ENCODE assay signal across 12 cellular contexts in the genomic region with DNA sequence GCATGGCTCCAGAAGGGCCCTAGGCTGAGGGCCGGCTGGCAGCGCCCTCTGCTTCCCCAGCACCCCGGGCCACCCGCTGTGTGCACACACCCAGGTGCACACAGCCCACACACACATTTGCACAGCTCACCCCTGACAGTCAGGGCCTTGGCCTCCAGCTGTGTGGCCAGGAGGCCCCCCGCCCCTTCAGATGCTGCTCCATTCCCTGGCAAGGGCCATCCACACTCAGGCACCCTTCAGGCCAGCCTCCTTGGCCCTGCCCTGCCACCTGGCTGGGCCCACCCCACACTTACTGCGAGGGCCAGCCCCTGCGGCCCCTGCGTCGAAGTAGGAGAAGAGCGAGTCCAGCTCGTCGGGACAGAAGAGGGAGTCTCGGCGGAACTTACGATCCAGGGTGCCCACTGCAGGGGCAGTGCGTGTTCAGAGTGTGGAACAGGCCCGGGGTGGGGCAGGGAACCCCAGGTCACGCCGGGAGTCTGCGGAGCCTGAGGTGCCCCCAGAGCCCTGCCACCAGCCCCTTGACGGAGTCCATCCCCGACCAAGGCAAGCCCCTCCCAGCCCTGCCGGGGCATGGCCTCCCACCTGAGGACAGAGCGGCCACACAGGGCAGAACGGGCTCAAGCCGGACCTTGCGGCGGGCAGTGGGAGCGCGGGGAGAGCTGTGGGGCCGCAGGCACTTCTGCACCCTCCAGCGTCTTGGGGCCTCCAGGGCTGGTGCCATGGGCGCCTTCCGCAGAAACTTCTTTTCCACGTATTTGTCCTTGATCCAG. TPM values are rescaled to one million over a fixed set of nuclear protein-coding genes. Genes with fewer than 3 reads are reported as not detected.
A peak's percentile ranks its signal among the peaks of the same experiment; 100 is the strongest.
DNase-seq lines count a peak whose midpoint lies in the region.
"Had no signal": no experiment of that assay in that cellular context is flagged by ENCODE, and none has a peak within 500 bp of the region (broad histone marks: within the 10 kb centered on the region; RNA-seq: fewer than 3 reads in every experiment).

No MANE protein-coding gene starts in this region.

- H4K91ac ChIP-seq in neuronal stem cell (ENCODE audit: low read depth, low read length, poor library complexity) = no peak overlapping the region

- peak overlapping the region; percentile 13 for H2BK5ac ChIP-seq in neuronal stem cell (ENCODE audit: low read length)

- no peak overlapping the region for H2BK12ac ChIP-seq in neuronal stem cell (ENCODE audit: low read length)

- H2BK120ac ChIP-seq in neuronal stem cell (ENCODE audit: low read depth, low read length) = no peak overlapping the region

- no peak overlapping the region for H2AK5ac ChIP-seq in neuronal stem cell (ENCODE audit: low read depth, low read length)

- H2BK15ac ChIP-seq in neuronal stem cell (ENCODE audit: low read length) = no peak overlapping the region

- H3K36me3 ChIP-seq in neuronal stem cell (replicated peaks in 1 of 2; ENCODE audit: control insufficient read depth in 2 of 2, insufficient read depth in 2 of 2, low read length in 2 of 2) (peaks cover 3 to 31% of the 10 kb centered on the region in 2 donors), SJCRH30 (no peaks in the 10 kb centered on the region)

- H3K4me3 ChIP-seq in neuronal stem cell (ENCODE audit: low read length in 2 of 2) (no peak overlapping the region), SJCRH30 (no peak overlapping the region)
- H3K4me3 ChIP-seq: BLaER1, GM23338 had no signal

- no CpG with 5 or more reads among the region's 35 CpGs for WGBS in neuronal stem cell (ENCODE audit: extremely low coverage in 2 of 2, insufficient read length in 2 of 2, insufficient replicate concordance in 1 of 2), 2 donors

- H3K23ac ChIP-seq in neuronal stem cell (ENCODE audit: low read depth, low read length, poor library complexity) = peak overlapping the region; percentile 73

- H3K27me3 ChIP-seq in neuronal stem cell (ENCODE audit: control insufficient read depth in 3 of 3, insufficient read depth in 3 of 3, low read depth in 1 of 3, low read length in 3 of 3) (no peaks in the 10 kb centered on the region), SJCRH30 (no peaks in the 10 kb centered on the region)
- H3K27me3 ChIP-seq: BLaER1 had no signal

- H3K27ac ChIP-seq in neuronal stem cell (replicated peaks; ENCODE audit: low read length) (no peak overlapping the region), SJCRH30 (no peak overlapping the region)
- H3K27ac ChIP-seq: BLaER1 had no signal

- H3K14ac ChIP-seq in neuronal stem cell (ENCODE audit: low read length) = no peak overlapping the region

- H3K18ac ChIP-seq in neuronal stem cell (ENCODE audit: low read length) = no peak overlapping the region

- peaks cover 4% of the 10 kb centered on the region for H3K79me1 ChIP-seq in neuronal stem cell (ENCODE audit: low read depth, low read length)

- H3K4ac ChIP-seq in neuronal stem cell (ENCODE audit: low read length) = no peak overlapping the region

- H4K8ac ChIP-seq in neuronal stem cell (ENCODE audit: low read depth, low read length) = no peak overlapping the region

- H3K9ac ChIP-seq in neuronal stem cell (ENCODE audit: low read depth, low read length, poor library complexity) = no peak overlapping the region
- H3K9ac ChIP-seq: BLaER1 had no signal

- no peaks in the 10 kb centered on the region for H3K4me1 ChIP-seq in neuronal stem cell (ENCODE audit: control insufficient read depth in 2 of 2, insufficient read depth in 1 of 2, low read depth in 1 of 2, low read length in 2 of 2)
- peaks cover 29% of the 10 kb centered on the region for H3K4me1 ChIP-seq in SJCRH30

- H3K4me2 ChIP-seq in neuronal stem cell (ENCODE audit: insufficient read depth, low read length, poor library complexity, severe bottlenecking) = no peak overlapping the region
- H3K4me2 ChIP-seq: BLaER1 had no signal

- H3K9me3 ChIP-seq in neuronal stem cell (replicated peaks in 1 of 2; ENCODE audit: control insufficient read depth in 2 of 2, insufficient read depth in 1 of 2, low read depth in 1 of 2, low read length in 2 of 2) = peaks cover 0 to 3% of the 10 kb centered on the region in 2 donors
- no peaks in the 10 kb centered on the region for H3K9me3 ChIP-seq in SJCRH30 (replicated peaks)
- H3K9me3 ChIP-seq: BLaER1 had no signal

- H2AFZ ChIP-seq in neuronal stem cell (ENCODE audit: low read length) = no peak overlapping the region
- H2AFZ ChIP-seq: GM23338 had no signal

- DNase-seq in neuronal stem cell (ENCODE audit: low spot score) (no peak), SJCRH30 (no peak)
- DNase-seq: DMS153, HFFc6, NCI-H1417 treated with DMSO at 0.1 percent for 48 hours, NCI-H2081 treated with DMSO at 0.1 percent for 48 hours, NCI-H2227 treated with DMSO at 0.1 percent for 48 hours, NCI-H526, OCI-M1, T-cell had no signal

RNA-seq across cellular contexts. Expression of a gene that starts 12.4 kb away (rescaled TPM):
- polyA plus RNA-seq in neuronal stem cell (2013, experiment 1 of 2) = 19.8 TPM
- polyA plus RNA-seq in neuronal stem cell (2013, experiment 2 of 2) = 18.5 TPM
- total RNA-seq in SJCRH30 (2014; rRNA removed; shearing (Covaris generic)) = 18.7 and 27.4 TPM in 2 replicates

RNA-seq across cellular contexts. Expression of a gene that starts 13.1 kb away (rescaled TPM):
- polyA plus RNA-seq in neuronal stem cell (2013, experiment 1 of 2) = 15.2 TPM
- 15.0 TPM for polyA plus RNA-seq in neuronal stem cell (2013, experiment 2 of 2)
- 23.9 and 25.3 TPM in 2 replicates for total RNA-seq in SJCRH30 (2014; rRNA removed; shearing (Covaris generic))

RNA-seq across cellular contexts. Expression of a gene that starts 15.1 kb away (rescaled TPM):
- 3.7 TPM for polyA plus RNA-seq in neuronal stem cell (2013, experiment 1 of 2)
- 3.8 TPM for polyA plus RNA-seq in neuronal stem cell (2013, experiment 2 of 2)
- total RNA-seq in SJCRH30 (2014; rRNA removed; shearing (Covaris generic)) = 1.1 and 2.2 TPM in 2 replicates

RNA-seq across cellular contexts. Expression of a gene that starts 21.7 kb away (rescaled TPM):
- polyA plus RNA-seq in neuronal stem cell (2013, experiment 1 of 2) = 43.4 TPM
- 42.6 TPM for polyA plus RNA-seq in neuronal stem cell (2013, experiment 2 of 2)
- 109 and 115 TPM in 2 replicates for total RNA-seq in SJCRH30 (2014; rRNA removed; shearing (Covaris generic))

RNA-seq across cellular contexts. Expression of a gene that starts 29.1 kb away (rescaled TPM):
- polyA plus RNA-seq in neuronal stem cell (2013, experiment 1 of 2) = 73.8 TPM
- 72.0 TPM for polyA plus RNA-seq in neuronal stem cell (2013, experiment 2 of 2)
- 66.0 and 78.7 TPM in 2 replicates for total RNA-seq in SJCRH30 (2014; rRNA removed; shearing (Covaris generic))
